ENCODE assay signal across 8 cellular contexts in the genomic region with DNA sequence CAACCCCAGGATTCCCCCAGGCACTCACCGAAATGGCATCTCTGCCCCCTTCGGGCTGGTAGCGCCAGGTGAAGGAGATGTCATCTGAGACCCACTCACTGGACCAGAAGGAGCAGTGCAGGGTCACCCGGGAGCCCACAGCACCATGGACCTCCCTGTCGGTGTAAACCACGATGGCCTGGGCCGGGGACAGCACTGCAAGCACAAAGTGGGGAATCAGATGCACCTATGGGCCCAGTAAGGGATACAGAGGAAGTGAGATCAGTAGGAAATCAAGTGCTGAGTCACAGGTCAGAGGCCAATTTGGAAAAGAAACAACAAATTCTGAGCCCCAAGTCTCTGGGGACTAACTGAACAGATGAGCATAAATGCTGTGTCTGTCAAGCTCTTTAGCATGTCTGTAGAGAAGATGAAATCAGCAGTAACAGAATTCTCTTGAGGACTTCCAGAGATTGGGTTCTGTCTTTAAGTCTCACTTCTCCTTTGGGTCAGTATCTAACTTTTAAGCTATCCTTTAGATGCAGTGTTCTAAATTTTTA. TPM values are rescaled to one million over a fixed set of nuclear protein-coding genes. Genes with fewer than 3 reads are reported as not detected.
DNase-seq lines count a peak whose midpoint lies in the region; ATAC-seq and TF ChIP-seq lines count a peak whose summit lies in the region.

No MANE protein-coding gene starts in this region.

- peaks cover 0 to 60% (median 23%) of the 10 kb centered on the region in 4 donors for H3K4me1 ChIP-seq in tibial nerve

- CTCF ChIA-PET in activated naive CD4-positive, alpha-beta T cell treated with anti-CD3 and anti-CD28 coated beads for 36 hours (lab: Charles Lee): interaction anchor here (0.7 to 4.9 kb wide), 6 partner anchors 11 to 126 kb away, joined by 3 to 38 read pairs (median 4); a partner anchor contains a TSS

- no peaks in the 10 kb centered on the region for H3K9me3 Mint-ChIP-seq in activated naive CD4-positive, alpha-beta T cell treated with anti-CD3 and anti-CD28 coated beads for 36 hours
- no peaks in the 10 kb centered on the region for H3K9me3 Mint-ChIP-seq in T-helper 1 cell treated with Interleukin-12 subunit alpha and Interleukin-12 subunit beta and Interleukin-4 antibody, amounts not matched to agents 30 μg/mL and 1 μg/mL, for 36 hours
- no peaks in the 10 kb centered on the region for H3K9me3 Mint-ChIP-seq in nephron progenitor cell

- intact Hi-C loops in activated naive CD4-positive, alpha-beta T cell treated with anti-CD3 and anti-CD28 coated beads for 36 hours (cut with micrococcal nuclease): no loop called here

- no peak for TF ChIP-seq POLR2A in tibial nerve (IDR thresholded peaks at IDR 0.05)

- peaks cover 3% of the 10 kb centered on the region for H3K36me3 Mint-ChIP-seq in activated naive CD4-positive, alpha-beta T cell treated with anti-CD3 and anti-CD28 coated beads for 36 hours (ENCODE audit: low read depth)
- peaks cover 13% of the 10 kb centered on the region for H3K36me3 Mint-ChIP-seq in T-helper 1 cell treated with Interleukin-12 subunit alpha and Interleukin-12 subunit beta and Interleukin-4 antibody, amounts not matched to agents 30 μg/mL and 1 μg/mL, for 36 hours (ENCODE audit: low read depth)
- no peaks in the 10 kb centered on the region for H3K36me3 Mint-ChIP-seq in nephron progenitor cell (ENCODE audit: low read depth)

- H3K27me3 ChIP-seq in tibial nerve: no peaks in the 10 kb centered on the region

- peak overlapping the region; percentile 62 to 98 (median 82) for H3K27ac ChIP-seq in tibial nerve

- DNase-seq in activated naive CD4-positive, alpha-beta T cell treated with anti-CD3 and anti-CD28 coated beads for 36 hours: peak; percentile 23
- DNase-seq in activated naive CD4-positive, alpha-beta T cell (lab: John Stamatoyannopoulos, UW): no peak
- peak; percentile 40 for DNase-seq in germinal center (ENCODE audit: low spot score)
- no peak for DNase-seq in tibial nerve (ENCODE audit: low spot score in 2 of 2)
- no peak for DNase-seq in NK-92 treated with Interleukin-12 subunit alpha and Interleukin-12 subunit beta, amount 100 ng/mL, for 24 hours (lab: John Stamatoyannopoulos, UW)
- DNase-seq in nephron progenitor cell: no peak

- no peak for TF ChIP-seq EP300 in tibial nerve (IDR thresholded peaks at IDR 0.05)

- 29 to 45% methylated on average over 7 of the region's 7 CpGs for WGBS in tibial nerve, 2 donors

- H3K27me3 Mint-ChIP-seq in activated naive CD4-positive, alpha-beta T cell treated with anti-CD3 and anti-CD28 coated beads for 36 hours (ENCODE audit: low read depth): no peaks in the 10 kb centered on the region
- no peaks in the 10 kb centered on the region for H3K27me3 Mint-ChIP-seq in T-helper 1 cell treated with Interleukin-12 subunit alpha and Interleukin-12 subunit beta and Interleukin-4 antibody, amounts not matched to agents 30 μg/mL and 1 μg/mL, for 36 hours (ENCODE audit: low read depth)
- H3K27me3 Mint-ChIP-seq in nephron progenitor cell (ENCODE audit: low read depth, poor library complexity): peaks cover 22% of the 10 kb centered on the region

- H3K27ac Mint-ChIP-seq in activated naive CD4-positive, alpha-beta T cell treated with anti-CD3 and anti-CD28 coated beads for 36 hours: peak overlapping the region; percentile 2
- H3K27ac Mint-ChIP-seq in T-helper 1 cell treated with Interleukin-12 subunit alpha and Interleukin-12 subunit beta and Interleukin-4 antibody, amounts not matched to agents 30 μg/mL and 1 μg/mL, for 36 hours: peak overlapping the region; percentile 47
- H3K27ac Mint-ChIP-seq in nephron progenitor cell: no peak overlapping the region

- peaks cover 0 to 8% (median 0%) of the 10 kb centered on the region in 3 donors for H3K36me3 ChIP-seq in tibial nerve

- peak overlapping the region; percentile 10 to 70 (median 26) for H3K4me3 ChIP-seq in tibial nerve

- TF ChIP-seq CTCF in tibial nerve (IDR thresholded peaks at IDR 0.05) (no peak), nephron progenitor cell (IDR thresholded peaks at IDR 0.05) (no peak)

- H3K4me1 Mint-ChIP-seq in activated naive CD4-positive, alpha-beta T cell treated with anti-CD3 and anti-CD28 coated beads for 36 hours (ENCODE audit: low read depth): peaks cover 33% of the 10 kb centered on the region
- H3K4me1 Mint-ChIP-seq in T-helper 1 cell treated with Interleukin-12 subunit alpha and Interleukin-12 subunit beta and Interleukin-4 antibody, amounts not matched to agents 30 μg/mL and 1 μg/mL, for 36 hours (ENCODE audit: low read depth): peaks cover 42% of the 10 kb centered on the region
- H3K4me1 Mint-ChIP-seq in nephron progenitor cell: peaks cover 36% of the 10 kb centered on the region

- no peaks in the 10 kb centered on the region for H3K9me3 ChIP-seq in tibial nerve

- H3K4me3 Mint-ChIP-seq in activated naive CD4-positive, alpha-beta T cell treated with anti-CD3 and anti-CD28 coated beads for 36 hours: peak overlapping the region; percentile 16
- H3K4me3 Mint-ChIP-seq in T-helper 1 cell treated with Interleukin-12 subunit alpha and Interleukin-12 subunit beta and Interleukin-4 antibody, amounts not matched to agents 30 μg/mL and 1 μg/mL, for 36 hours: no peak overlapping the region
- H3K4me3 Mint-ChIP-seq in nephron progenitor cell: no peak overlapping the region

- no peak for ATAC-seq in HG02884 (IDR thresholded peaks at IDR 0.05; ENCODE audit: unreplicated experiment)

RNA-seq across cellular contexts. Expression of a gene that starts 2.5 kb away (rescaled TPM):
- 1 to 10 TPM; 4.4 to 5.9 TPM for total RNA-seq in activated naive CD4-positive, alpha-beta T cell treated with anti-CD3 and anti-CD28 coated beads for 36 hours
- 1,000 to 10,000 TPM in 3 of 4 donors, 100 to 1,000 TPM in 1; 570 to 1,776 (median 1,657) TPM for total RNA-seq in tibial nerve

RNA-seq across cellular contexts. Expression of a gene that starts 6.9 kb away (rescaled TPM):
- 100 to 1,000 TPM; 201 TPM for total RNA-seq in activated naive CD4-positive, alpha-beta T cell treated with anti-CD3 and anti-CD28 coated beads for 36 hours
- 100 to 1,000 TPM in 1 of 4 donors, 10 to 100 TPM in 3; 27.9 to 144 (median 48.4) TPM for total RNA-seq in tibial nerve

RNA-seq across cellular contexts. Expression of a gene that starts 48.8 kb away (rescaled TPM):
- total RNA-seq in activated naive CD4-positive, alpha-beta T cell treated with anti-CD3 and anti-CD28 coated beads for 36 hours: under 1 TPM; 0.24 to 0.37 TPM
- 1 to 10 TPM in 1 of 4 donors, under 1 TPM in 1, not detected in 2; 0.42 to 1.2 TPM for total RNA-seq in tibial nerve

Comparison
In these comparisons a context has a peak if more than half of its experiments do, and no peak if none do; other contexts are left out.
1. DNase-seq: peak in activated naive CD4-positive, alpha-beta T cell treated with anti-CD3 and anti-CD28 coated beads for 36 hours (single experiment) and germinal center (single experiment); none in activated naive CD4-positive, alpha-beta T cell (0 of 4), tibial nerve (0 of 2), NK-92 treated with Interleukin-12 subunit alpha and Interleukin-12 subunit beta, amount 100 ng/mL, for 24 hours (single experiment) and nephron progenitor cell (single experiment).
2. RNA of a gene that starts 2.5 kb away (total RNA-seq): 570 to 1,776 TPM in tibial nerve; 4.4 to 5.9 TPM in activated naive CD4-positive, alpha-beta T cell treated with anti-CD3 and anti-CD28 coated beads for 36 hours; every median in the first group is over 10 times any median in the second.